ENCODE assay signal across 10 cellular contexts in genomic region chr1:10339815-10340214, GRCh38. TPM values are rescaled to one million over a fixed set of nuclear protein-coding genes. Genes with fewer than 3 reads are reported as not detected.
DNase-seq lines count a peak whose midpoint lies in the region; ATAC-seq, FAIRE-seq and TF ChIP-seq lines count a peak whose summit lies in the region.
"Had no signal": no experiment of that assay in that cellular context is flagged by ENCODE, and none has a peak within 500 bp of the region (broad histone marks: within the 10 kb centered on the region; RNA-seq: fewer than 3 reads in every experiment).

No MANE protein-coding gene starts in this region.

- CTCF ChIA-PET in A549 (lab: Yijun Ruan, JAX) = interaction anchor here (1.2 kb wide), 1 partner anchor 37 kb away, joined by 3 read pairs; no protein-coding TSS in a partner anchor

- peaks cover 3% of the 10 kb centered on the region for H3K36me3 ChIP-seq in MG63

- TF ChIP-seq POLR2A in A549 (IDR thresholded peaks at IDR 0.05; ENCODE audit: low read length) = no peak

- H3K4me3 ChIP-seq in A549 (no peak overlapping the region), MG63 (no peak overlapping the region)

- peaks cover 7% of the 10 kb centered on the region; the same call in 1 of the 3 replicates for H3K4me1 ChIP-seq in A549

- 0 out of 3 replicates have a peak overlapping the region, but pooled peaks have one; percentile 11 for H3K4me2 ChIP-seq in A549

- no peak for TF ChIP-seq RAD21 in A549 (conservative IDR thresholded peaks at IDR 0.05 in 1 of 2, IDR thresholded peaks at IDR 0.05 in 1 of 2)

- H3K27me3 ChIP-seq in MG63 = no peaks in the 10 kb centered on the region

- no peak for TF ChIP-seq CTCF in A549 (IDR thresholded peaks at IDR 0.05)

- no peak overlapping the region for H3K27ac ChIP-seq in A549

- peak; percentile 30 to 35 for DNase-seq in A549 (ENCODE audit: low read depth in 1 of 2, low spot score in 1 of 2)
- DNase-seq in MG63 = peak; percentile 11
- DNase-seq in cerebellar cortex (ENCODE audit: low spot score) = peak; percentile 52
- DNase-seq in kidney tubule cell (ENCODE audit: low spot score) = peak; percentile 51
- no peak for DNase-seq in stimulated activated CD4-positive, alpha-beta T cell treated with anti-CD3 and anti-CD28 coated beads, Interleukin-2, amount 100 ng/mL, for 48 hours
- DNase-seq in NCI-H1092 treated with DMSO at 0.1 percent for 48 hours (lab: John Stamatoyannopoulos, UW) = no peak
- DNase-seq: T-cell had no signal

- ATAC-seq in A549 (peak; percentile 51 to 75; a peak in 2 of 6 replicates), HG03565 (IDR thresholded peaks at IDR 0.05; ENCODE audit: unreplicated experiment) (no peak), GM21786 (IDR thresholded peaks at IDR 0.05; ENCODE audit: unreplicated experiment) (no peak)
- ATAC-seq: T-cell had no signal

- FAIRE-seq in A549 (lab: Jason Lieb, UNC) = no peak
- FAIRE-seq: endometrium had no signal

- H3K9me3 ChIP-seq in A549 = no peaks in the 10 kb centered on the region
- H3K9me3 ChIP-seq in MG63 = no peaks in the 10 kb centered on the region

- no peak for TF ChIP-seq EP300 in A549 (IDR thresholded peaks at IDR 0.05)

- POLR2A ChIA-PET in A549 (lab: Yijun Ruan, JAX) = no interaction called here

- 39% methylated on average over 5 of the region's 5 CpGs for WGBS in A549 (ENCODE audit: missing lambda C conversion rate)

TF ChIP-seq in A549, 52 proteins besides CTCF, POLR2A, EP300 and RAD21:
- TF ChIP-seq FOXS1 (CRISPR knock-in tag; IDR thresholded peaks at IDR 0.05) (no peak), MAFK (IDR thresholded peaks at IDR 0.05; ENCODE audit: partially characterized antibody) (no peak), CBX2 (IDR thresholded peaks at IDR 0.05; ENCODE audit: borderline replicate concordance, low read depth) (no peak), FOSB (CRISPR knock-in tag; IDR thresholded peaks at IDR 0.05) (no peak), POLR2AphosphoS2 (conservative IDR thresholded peaks at IDR 0.05; ENCODE audit: low read length) (no peak), REST (IDR thresholded peaks at IDR 0.05) (no peak), GATA3 (IDR thresholded peaks at IDR 0.05; ENCODE audit: borderline replicate concordance) (no peak), SREBF2 (IDR thresholded peaks at IDR 0.05) (no peak), PBX3 (IDR thresholded peaks at IDR 0.05) (no peak), TFCP2L1 (CRISPR knock-in tag; IDR thresholded peaks at IDR 0.05) (no peak), JUN (IDR thresholded peaks at IDR 0.05) (no peak), USF2 (IDR thresholded peaks at IDR 0.05) (no peak), HDAC2 (IDR thresholded peaks at IDR 0.05) (no peak), HOXA7 (CRISPR knock-in tag; IDR thresholded peaks at IDR 0.05) (no peak), RCOR1 (IDR thresholded peaks at IDR 0.05; ENCODE audit: low read depth, low read length) (no peak)
TF ChIP-seq in A549: peak in this region for 0.

RNA-seq across cellular contexts. Expression of gene PGD, which starts 59.0 kb away (rescaled TPM):
- 700 and 1,019 TPM in 2 replicates for polyA plus RNA-seq in A549 (2011; rRNA removed)
- 466 and 603 TPM in 2 replicates for polyA plus RNA-seq in A549 (2012; cell fraction: cytosol; rRNA removed)
- polyA plus RNA-seq in A549 (2012; cell fraction: nucleus; rRNA removed) = 838 and 1,173 TPM in 2 replicates
- polyA plus RNA-seq in A549 (2017; fragmentation: RNase III; extraction: RNeasy Plus Mini Kit Qiagen cat#74134 plus additional on column Dnase treatment) = 1,427 to 1,758 TPM (median 1,714 TPM) in 3 replicates
- polyA minus RNA-seq in A549 (2011; rRNA and poly(A)+ RNA removed) = 897 and 1,005 TPM in 2 replicates
- total RNA-seq in MG63 (2014; rRNA removed; shearing (Covaris generic); ENCODE audit: low replicate concordance) = 146 and 182 TPM in 2 replicates

Comparison
In these comparisons a context has a peak if more than half of its experiments do, and no peak if none do; other contexts are left out.
1. ATAC-seq: peak in A549 (2 of 2); none in HG03565 (single experiment) and GM21786 (single experiment).
2. DNase-seq: peak in A549 (2 of 2), MG63 (single experiment), cerebellar cortex (single experiment) and kidney tubule cell (single experiment); none in stimulated activated CD4-positive, alpha-beta T cell treated with anti-CD3 and anti-CD28 coated beads, Interleukin-2, amount 100 ng/mL, for 48 hours (0 of 2) and NCI-H1092 treated with DMSO at 0.1 percent for 48 hours (single experiment).